ENCODE assay signal across 24 cellular contexts in the genomic region with DNA sequence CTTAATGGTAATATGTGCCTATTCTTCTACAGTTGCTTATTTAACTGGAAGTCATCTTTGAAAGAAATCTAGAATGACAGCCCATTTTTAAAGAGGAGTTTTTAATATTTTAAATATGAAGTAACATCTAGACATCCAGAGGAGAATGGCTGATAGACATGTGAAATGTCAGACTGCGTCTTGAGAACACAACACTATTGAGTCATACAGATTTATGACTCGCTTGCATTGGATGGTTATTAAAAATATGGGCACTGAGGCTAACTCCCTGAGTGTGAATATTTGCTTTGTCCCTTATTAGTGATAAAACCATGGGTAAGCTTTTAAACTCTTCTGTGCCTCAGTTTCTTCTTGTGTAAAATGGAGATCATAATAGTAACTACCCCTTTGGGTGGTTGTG. TPM values are rescaled to one million over a fixed set of nuclear protein-coding genes. Genes with fewer than 3 reads are reported as not detected.
DNase-seq lines count a peak whose midpoint lies in the region; ATAC-seq and TF ChIP-seq lines count a peak whose summit lies in the region.
"Had no signal": no experiment of that assay in that cellular context is flagged by ENCODE, and none has a peak within 500 bp of the region (broad histone marks: within the 10 kb centered on the region; RNA-seq: fewer than 3 reads in every experiment).

No MANE protein-coding gene starts in this region.

- 0 out of 3 replicates have a peak, but pooled peaks have one; percentile 31 for ATAC-seq in RWPE2 (ENCODE audit: low read depth)
- peak; percentile 92 for ATAC-seq in foreskin keratinocyte
- no peak for ATAC-seq in GM18519 (IDR thresholded peaks at IDR 0.05; ENCODE audit: low FRiP score, unreplicated experiment)

- TF ChIP-seq CTCF in RWPE2 (IDR thresholded peaks at IDR 0.05; ENCODE audit: poor library complexity, severe bottlenecking), result no peak
- TF ChIP-seq CTCF in epithelial cell of esophagus (IDR thresholded peaks at IDR 0.05; ENCODE audit: insufficient read depth, low read depth, low read length, missing control alignments), result no peak
- no peak for TF ChIP-seq CTCF in foreskin keratinocyte (conservative IDR thresholded peaks at IDR 0.05)
- no peak for TF ChIP-seq CTCF in nephron progenitor cell (IDR thresholded peaks at IDR 0.05)

- H3K27me3 ChIP-seq in RWPE2 (ENCODE audit: insufficient read depth, poor library complexity, severe bottlenecking), result peaks cover 3% of the 10 kb centered on the region
- no peaks in the 10 kb centered on the region for H3K27me3 ChIP-seq in foreskin keratinocyte
- H3K27me3 ChIP-seq: BE2C, BLaER1 had no signal

- no peak overlapping the region for H3K4me3 Mint-ChIP-seq in nephron progenitor cell
- H3K4me3 Mint-ChIP-seq: CD14-positive monocyte; CD4-positive, alpha-beta memory T cell; CD4-positive, CD25-positive, alpha-beta regulatory T cell; CD8-positive, alpha-beta memory T cell had no signal

- DNase-seq in RKO (ENCODE audit: low spot score) (peak; percentile 27), RWPE2 (ENCODE audit: low spot score) (no peak), epithelial cell of esophagus (ENCODE audit: low read depth) (peak; percentile 35), foreskin keratinocyte (peak in 1 of 2 donors; percentile 26), nephron progenitor cell (no peak), islet precursor cell (no peak), HK-2 (ENCODE audit: unreplicated experiment) (no peak)
- DNase-seq: 8988T; ACHN; BE2C; C1 segment of cervical spinal cord; CD4-positive, alpha-beta memory T cell; CD4-positive, CD25-positive, alpha-beta regulatory T cell; CD8-positive, alpha-beta memory T cell; COR-L47; DMS 273 treated with DMSO at 0.1 percent for 48 hours; DMS153; DMS79 treated with DMSO at 0.1 percent for 48 hours; GF-D8 had no signal

- H3K4me1 Mint-ChIP-seq in nephron progenitor cell, result no peaks in the 10 kb centered on the region
- H3K4me1 Mint-ChIP-seq: CD14-positive monocyte; CD4-positive, alpha-beta memory T cell; CD4-positive, CD25-positive, alpha-beta regulatory T cell; CD8-positive, alpha-beta memory T cell had no signal

- H3K27ac ChIP-seq in RWPE2 (ENCODE audit: poor library complexity, severe bottlenecking) (no peak overlapping the region), foreskin keratinocyte (no peak overlapping the region)
- H3K27ac ChIP-seq: BLaER1 had no signal

- H3K36me3 ChIP-seq in RWPE2 (ENCODE audit: low read depth), result no peaks in the 10 kb centered on the region
- H3K36me3 ChIP-seq: BE2C, BLaER1 had no signal

- H3K9me3 ChIP-seq in RWPE2 (ENCODE audit: severe bottlenecking), result no peaks in the 10 kb centered on the region
- H3K9me3 ChIP-seq: BE2C, BLaER1 had no signal

- H3K27ac Mint-ChIP-seq in nephron progenitor cell, result no peak overlapping the region
- H3K27ac Mint-ChIP-seq: CD14-positive monocyte; CD4-positive, alpha-beta memory T cell; CD4-positive, CD25-positive, alpha-beta regulatory T cell; CD8-positive, alpha-beta memory T cell had no signal

- H3K4me3 ChIP-seq in RWPE2 (ENCODE audit: severe bottlenecking) (no peak overlapping the region), epithelial cell of esophagus (ENCODE audit: low read length) (no peak overlapping the region)
- H3K4me3 ChIP-seq: BLaER1 had no signal

- H3K9me3 Mint-ChIP-seq in nephron progenitor cell, result no peaks in the 10 kb centered on the region
- H3K9me3 Mint-ChIP-seq: CD14-positive monocyte had no signal

- peaks cover 7% of the 10 kb centered on the region for H3K27me3 Mint-ChIP-seq in nephron progenitor cell (ENCODE audit: low read depth, poor library complexity)
- H3K27me3 Mint-ChIP-seq: CD4-positive, alpha-beta memory T cell; CD4-positive, CD25-positive, alpha-beta regulatory T cell; CD8-positive, alpha-beta memory T cell had no signal

- H3K4me1 ChIP-seq in RWPE2 (ENCODE audit: insufficient read depth, poor library complexity, severe bottlenecking) (no peaks in the 10 kb centered on the region), foreskin keratinocyte (peaks cover 15% of the 10 kb centered on the region)
- H3K4me1 ChIP-seq: BE2C, BLaER1 had no signal

- no peaks in the 10 kb centered on the region for H3K36me3 Mint-ChIP-seq in nephron progenitor cell (ENCODE audit: low read depth)
- H3K36me3 Mint-ChIP-seq: CD14-positive monocyte; CD4-positive, alpha-beta memory T cell; CD4-positive, CD25-positive, alpha-beta regulatory T cell; CD8-positive, alpha-beta memory T cell had no signal

RNA-seq across cellular contexts. Expression of gene TDRD15, which starts 22.9 kb away (rescaled TPM):
- not detected in 2 replicates for total RNA-seq in foreskin keratinocyte
- not detected in 2 replicates for polyA plus RNA-seq in foreskin keratinocyte
- total RNA-seq: A673; CD4-positive, CD25-positive, alpha-beta regulatory T cell had no signal
- polyA plus RNA-seq: AG04450; CD14-positive monocyte; CD4-positive, CD25-positive, alpha-beta regulatory T cell had no signal

Comparison
In these comparisons a context has a peak if more than half of its experiments do, and no peak if none do; other contexts are left out.
1. DNase-seq: peak in RKO (single experiment) and epithelial cell of esophagus (single experiment); none in RWPE2 (single experiment), nephron progenitor cell (single experiment), islet precursor cell (single experiment) and HK-2 (single experiment).